Comparison of ENCODE assay signal across 8 cellular contexts in the genomic region with DNA sequence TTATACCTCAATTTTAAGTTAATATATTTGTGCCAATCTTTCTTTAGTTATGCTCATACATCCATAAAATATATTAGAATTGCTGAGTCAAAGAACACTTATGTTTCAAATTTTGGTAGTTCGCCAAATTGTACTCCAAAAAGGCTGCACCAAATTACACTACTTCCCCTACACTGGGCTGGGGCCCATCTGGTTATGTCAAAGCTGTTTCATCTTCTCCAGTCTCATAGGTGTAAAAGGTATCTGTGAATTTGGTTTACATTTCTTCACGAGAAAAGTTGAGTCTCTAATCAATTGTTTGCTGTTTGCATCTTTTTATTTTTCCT. TPM values are rescaled to one million over a fixed set of nuclear protein-coding genes. Genes with fewer than 3 reads are reported as not detected.
DNase-seq lines count a peak whose midpoint lies in the region; ATAC-seq and TF ChIP-seq lines count a peak whose summit lies in the region.

No MANE protein-coding gene starts in this region.

- H3K9ac ChIP-seq in adipocyte (ENCODE audit: low read length) (peak overlapping the region; percentile 50), liver (ENCODE audit: low read depth in 1 of 2, low read length in 2 of 2) (no peak overlapping the region)

- H3K4me1 ChIP-seq in heart left ventricle (peaks cover 0 to 34% (median 17%) of the 10 kb centered on the region in 12 donors), adipocyte (ENCODE audit: control insufficient read depth, insufficient read depth, low read length) (peaks cover 11% of the 10 kb centered on the region), liver (ENCODE audit: control insufficient read depth in 4 of 4, insufficient read depth in 4 of 4, low read length in 3 of 4) (peaks cover 3 to 21% (median 8%) of the 10 kb centered on the region in 4 donors), upper lobe of left lung (peaks cover 13 to 42% (median 23%) of the 10 kb centered on the region in 4 donors)

- DNase-seq in heart left ventricle (no peak), Right ventricle myocardium superior (no peak), adipocyte (ENCODE audit: low read depth) (no peak), upper lobe of left lung (no peak), hippocampal formation (lab: John Stamatoyannopoulos, UW) (no peak), NCI-H774 (lab: John Stamatoyannopoulos, UW) (no peak)
- no peak for DNase-seq in activated CD4-positive, alpha-beta T cell treated with anti-CD3 and anti-CD28 coated beads, Interleukin-2, amount 50 U/mL, for 1 hour

- TF ChIP-seq CTCF in heart left ventricle (IDR thresholded peaks at IDR 0.05), result no peak
- TF ChIP-seq CTCF in liver (IDR thresholded peaks at IDR 0.05; ENCODE audit: low read depth, low read length, missing input control), result no peak
- no peak for TF ChIP-seq CTCF in upper lobe of left lung (IDR thresholded peaks at IDR 0.05)

- TF ChIP-seq EP300 in upper lobe of left lung (IDR thresholded peaks at IDR 0.05), result no peak

- intact Hi-C loops in heart left ventricle (cut with DNase I) (loop anchor here in 9 of 10 donors (5.0 to 10.0 kb wide), 10 partner anchors 140 to 493 kb away; a partner anchor contains a TSS), Right ventricle myocardium superior (cut with DNase I) (loop anchor here (10.0 kb wide), 1 partner anchor 153 kb away; a partner anchor contains a TSS)

- ATAC-seq in heart left ventricle, result no peak
- ATAC-seq in Right ventricle myocardium superior (ENCODE audit: poor library complexity), result no peak
- ATAC-seq in upper lobe of left lung (ENCODE audit: low FRiP score in 2 of 2), result no peak

- 62 to 73% (median 71%) methylated on average over 2 of the region's 2 CpGs for WGBS in heart left ventricle, 4 donors
- 67% methylated on average over 2 of the region's 2 CpGs for WGBS in liver
- WGBS in upper lobe of left lung, 2 donors, result 51 to 52% methylated on average over 2 of the region's 2 CpGs

- no peaks in the 10 kb centered on the region for H3K36me3 ChIP-seq in heart left ventricle
- no peaks in the 10 kb centered on the region for H3K36me3 ChIP-seq in adipocyte (ENCODE audit: control insufficient read depth, insufficient read depth, low read length, severe bottlenecking)
- H3K36me3 ChIP-seq in liver (ENCODE audit: control insufficient read depth in 4 of 4, insufficient read depth in 3 of 4, low read depth in 1 of 4, low read length in 3 of 4), result no peaks in the 10 kb centered on the region
- H3K36me3 ChIP-seq in upper lobe of left lung, result no peaks in the 10 kb centered on the region

- H3K27ac ChIP-seq in heart left ventricle (peak overlapping the region in 8 of 12 donors; percentile 69 to 86 (median 73)), liver (ENCODE audit: low read depth in 1 of 2, low read length in 2 of 2) (peak overlapping the region in 1 of 2 donors; percentile 20), upper lobe of left lung (peak overlapping the region; percentile 50 to 86 (median 78))

- no peaks in the 10 kb centered on the region for H3K27me3 ChIP-seq in heart left ventricle
- no peaks in the 10 kb centered on the region for H3K27me3 ChIP-seq in adipocyte (replicated peaks; ENCODE audit: control insufficient read depth, insufficient read depth, low read length)
- no peaks in the 10 kb centered on the region for H3K27me3 ChIP-seq in liver (ENCODE audit: control insufficient read depth in 4 of 4, insufficient read depth in 4 of 4, low read length in 3 of 4)
- no peaks in the 10 kb centered on the region for H3K27me3 ChIP-seq in upper lobe of left lung

- peak overlapping the region in 11 of 12 donors; percentile 61 to 88 (median 71) for H3K4me3 ChIP-seq in heart left ventricle
- H3K4me3 ChIP-seq in adipocyte (ENCODE audit: low read length), result peak overlapping the region; percentile 94
- H3K4me3 ChIP-seq in liver (ENCODE audit: low read depth in 1 of 3, low read length in 3 of 3), result peak overlapping the region; percentile 23 to 81 (median 49)
- H3K4me3 ChIP-seq in upper lobe of left lung, result peak overlapping the region in 3 of 4 donors; percentile 72 to 94 (median 78)

- TF ChIP-seq RAD21 in liver (IDR thresholded peaks at IDR 0.05), result no peak

- H3K9me3 ChIP-seq in heart left ventricle (no peaks in the 10 kb centered on the region), adipocyte (ENCODE audit: control insufficient read depth, low read length) (no peaks in the 10 kb centered on the region), liver (ENCODE audit: control insufficient read depth in 4 of 4, low read length in 3 of 4) (no peaks in the 10 kb centered on the region), upper lobe of left lung (no peaks in the 10 kb centered on the region)

- TF ChIP-seq POLR2A in heart left ventricle (IDR thresholded peaks at IDR 0.05) (no peak), upper lobe of left lung (IDR thresholded peaks at IDR 0.05) (no peak)

TF ChIP-seq in liver, 16 proteins besides CTCF, POLR2A, EP300 and RAD21:
- TF ChIP-seq SP1 (IDR thresholded peaks at IDR 0.05), result no peak
- TF ChIP-seq FOXA1 (IDR thresholded peaks at IDR 0.05), result no peak
- TF ChIP-seq, protein P1, sequence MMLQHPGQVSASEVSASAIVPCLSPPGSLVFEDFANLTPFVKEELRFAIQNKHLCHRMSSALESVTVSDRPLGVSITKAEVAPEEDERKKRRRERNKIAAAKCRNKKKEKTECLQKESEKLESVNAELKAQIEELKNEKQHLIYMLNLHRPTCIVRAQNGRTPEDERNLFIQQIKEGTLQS (IDR thresholded peaks at IDR 0.05), result no peak
- TF ChIP-seq RXRA (IDR thresholded peaks at IDR 0.05), result no peak
- TF ChIP-seq, protein P2, sequence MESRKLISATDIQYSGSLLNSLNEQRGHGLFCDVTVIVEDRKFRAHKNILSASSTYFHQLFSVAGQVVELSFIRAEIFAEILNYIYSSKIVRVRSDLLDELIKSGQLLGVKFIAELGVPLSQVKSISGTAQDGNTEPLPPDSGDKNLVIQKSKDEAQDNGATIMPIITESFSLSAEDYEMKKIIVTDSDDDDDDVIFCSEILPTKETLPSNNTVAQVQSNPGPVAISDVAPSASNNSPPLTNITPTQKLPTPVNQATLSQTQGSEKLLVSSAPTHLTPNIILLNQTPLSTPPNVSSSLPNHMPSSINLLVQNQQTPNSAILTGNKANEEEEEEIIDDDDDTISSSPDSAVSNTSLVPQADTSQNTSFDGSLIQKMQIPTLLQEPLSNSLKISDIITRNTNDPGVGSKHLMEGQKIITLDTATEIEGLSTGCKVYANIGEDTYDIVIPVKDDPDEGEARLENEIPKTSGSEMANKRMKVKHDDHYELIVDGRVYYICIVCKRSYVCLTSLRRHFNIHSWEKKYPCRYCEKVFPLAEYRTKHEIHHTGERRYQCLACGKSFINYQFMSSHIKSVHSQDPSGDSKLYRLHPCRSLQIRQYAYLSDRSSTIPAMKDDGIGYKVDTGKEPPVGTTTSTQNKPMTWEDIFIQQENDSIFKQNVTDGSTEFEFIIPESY (IDR thresholded peaks at IDR 0.05), result no peak
- no peak for TF ChIP-seq JUND (IDR thresholded peaks at IDR 0.05)
- no peak for TF ChIP-seq TAF1 (conservative IDR thresholded peaks at IDR 0.05)
- TF ChIP-seq, protein P3, sequence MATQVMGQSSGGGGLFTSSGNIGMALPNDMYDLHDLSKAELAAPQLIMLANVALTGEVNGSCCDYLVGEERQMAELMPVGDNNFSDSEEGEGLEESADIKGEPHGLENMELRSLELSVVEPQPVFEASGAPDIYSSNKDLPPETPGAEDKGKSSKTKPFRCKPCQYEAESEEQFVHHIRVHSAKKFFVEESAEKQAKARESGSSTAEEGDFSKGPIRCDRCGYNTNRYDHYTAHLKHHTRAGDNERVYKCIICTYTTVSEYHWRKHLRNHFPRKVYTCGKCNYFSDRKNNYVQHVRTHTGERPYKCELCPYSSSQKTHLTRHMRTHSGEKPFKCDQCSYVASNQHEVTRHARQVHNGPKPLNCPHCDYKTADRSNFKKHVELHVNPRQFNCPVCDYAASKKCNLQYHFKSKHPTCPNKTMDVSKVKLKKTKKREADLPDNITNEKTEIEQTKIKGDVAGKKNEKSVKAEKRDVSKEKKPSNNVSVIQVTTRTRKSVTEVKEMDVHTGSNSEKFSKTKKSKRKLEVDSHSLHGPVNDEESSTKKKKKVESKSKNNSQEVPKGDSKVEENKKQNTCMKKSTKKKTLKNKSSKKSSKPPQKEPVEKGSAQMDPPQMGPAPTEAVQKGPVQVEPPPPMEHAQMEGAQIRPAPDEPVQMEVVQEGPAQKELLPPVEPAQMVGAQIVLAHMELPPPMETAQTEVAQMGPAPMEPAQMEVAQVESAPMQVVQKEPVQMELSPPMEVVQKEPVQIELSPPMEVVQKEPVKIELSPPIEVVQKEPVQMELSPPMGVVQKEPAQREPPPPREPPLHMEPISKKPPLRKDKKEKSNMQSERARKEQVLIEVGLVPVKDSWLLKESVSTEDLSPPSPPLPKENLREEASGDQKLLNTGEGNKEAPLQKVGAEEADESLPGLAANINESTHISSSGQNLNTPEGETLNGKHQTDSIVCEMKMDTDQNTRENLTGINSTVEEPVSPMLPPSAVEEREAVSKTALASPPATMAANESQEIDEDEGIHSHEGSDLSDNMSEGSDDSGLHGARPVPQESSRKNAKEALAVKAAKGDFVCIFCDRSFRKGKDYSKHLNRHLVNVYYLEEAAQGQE (IDR thresholded peaks at IDR 0.05), result no peak
- no peak for TF ChIP-seq NR2F2 (IDR thresholded peaks at IDR 0.05)
- no peak for TF ChIP-seq FOXA2 (IDR thresholded peaks at IDR 0.05)
- no peak for TF ChIP-seq YY1 (IDR thresholded peaks at IDR 0.05)
- TF ChIP-seq EGR1 (IDR thresholded peaks at IDR 0.05; ENCODE audit: low read depth in 2 of 2), result no peak
- no peak for TF ChIP-seq HNF4G (IDR thresholded peaks at IDR 0.05)
- TF ChIP-seq HNF4A (conservative IDR thresholded peaks at IDR 0.05), result no peak

RNA-seq across cellular contexts. Expression of a gene that starts 0.7 kb away (rescaled TPM):
- total RNA-seq in heart left ventricle (1 to 10 TPM in 5 of 9 donors, under 1 TPM in 3, not detected in 1; 0.28 to 3.7 (median 1.5) TPM), Right ventricle myocardium superior (0.91 TPM), liver (under 1 TPM; 0.09 to 0.17 TPM), upper lobe of left lung (1 to 10 TPM in 1 of 6 donors, under 1 TPM in 3, not detected in 2; 0.26 to 3.2 (median 0.79) TPM)
- polyA plus RNA-seq in heart left ventricle (under 1 TPM; 0.28 to 0.57 TPM), liver (under 1 TPM; 0.05 to 0.29 TPM)
